1 cellular context compared by ENCODE assay signal in genomic region chr2:159086874-159087273, GRCh38.
TF ChIP-seq lines count a peak whose summit lies in the region.

No MANE protein-coding gene starts in this region.

TF ChIP-seq in IMR-90, 13 proteins besides CTCF, POLR2A, EP300 and RAD21 (continued from another document):
- TF ChIP-seq MAFK (IDR thresholded peaks at IDR 0.05; ENCODE audit: low read depth, low read length) (no peak), NFE2L2 (IDR thresholded peaks at IDR 0.05; ENCODE audit: low read depth, low read length) (no peak), USF2 (IDR thresholded peaks at IDR 0.05; ENCODE audit: low read depth, low read length) (no peak), RCOR1 (IDR thresholded peaks at IDR 0.05; ENCODE audit: insufficient replicate concordance, low read length) (no peak), SMC3 (IDR thresholded peaks at IDR 0.05; ENCODE audit: low read depth, low read length) (no peak), CHD1 (IDR thresholded peaks at IDR 0.05; ENCODE audit: low read depth, low read length) (no peak)
